ENCODE assay signal across 1 cellular context in genomic region chrX:46325312-46325877, GRCh38.
TF ChIP-seq lines count a peak whose summit lies in the region.

No MANE protein-coding gene starts in this region.

TF ChIP-seq in H1, 55 proteins besides CTCF, POLR2A, EP300 and RAD21:
- TF ChIP-seq CHD7 (IDR thresholded peaks at IDR 0.05; ENCODE audit: insufficient replicate concordance, low read length): no peak
- TF ChIP-seq POLR2AphosphoS5 (IDR thresholded peaks at IDR 0.05; ENCODE audit: low read depth, low read length): no peak
- no peak for TF ChIP-seq CHD1 (IDR thresholded peaks at IDR 0.05; ENCODE audit: low read depth, low read length)
- no peak for TF ChIP-seq PHF8 (conservative IDR thresholded peaks at IDR 0.05; ENCODE audit: low read depth, low read length)
- TF ChIP-seq SRF (IDR thresholded peaks at IDR 0.05; ENCODE audit: low read depth, low read length): no peak
- no peak for TF ChIP-seq CHD2 (IDR thresholded peaks at IDR 0.05; ENCODE audit: low read length)
- no peak for TF ChIP-seq TEAD4 (IDR thresholded peaks at IDR 0.05; ENCODE audit: low read depth, low read length)
- TF ChIP-seq SP1 (IDR thresholded peaks at IDR 0.05; ENCODE audit: low read depth, low read length): no peak
- TF ChIP-seq BCL11A (IDR thresholded peaks at IDR 0.05; ENCODE audit: low read depth in 2 of 2, low read length in 2 of 2): no peak
- TF ChIP-seq SP2 (IDR thresholded peaks at IDR 0.05; ENCODE audit: low read length): no peak
- no peak for TF ChIP-seq CTBP2 (IDR thresholded peaks at IDR 0.05; ENCODE audit: borderline replicate concordance, insufficient read depth, insufficient read length, low read length)
- no peak for TF ChIP-seq SIRT6 (IDR thresholded peaks at IDR 0.05; ENCODE audit: low read length)
- TF ChIP-seq RXRA (IDR thresholded peaks at IDR 0.05; ENCODE audit: insufficient read depth, low read depth, low read length): no peak
- TF ChIP-seq RNF2 (IDR thresholded peaks at IDR 0.05; ENCODE audit: borderline replicate concordance, low read depth, low read length, missing control alignments, poor library complexity, severe bottlenecking): no peak
- TF ChIP-seq CREB1 (IDR thresholded peaks at IDR 0.05): no peak
- no peak for TF ChIP-seq JUND (IDR thresholded peaks at IDR 0.05; ENCODE audit: low read length)
- TF ChIP-seq RFX5 (IDR thresholded peaks at IDR 0.05; ENCODE audit: borderline replicate concordance, low read depth, low read length): no peak
- no peak for TF ChIP-seq SIN3A (conservative IDR thresholded peaks at IDR 0.05 in 1 of 2, IDR thresholded peaks at IDR 0.05 in 1 of 2; ENCODE audit: low read depth in 1 of 2, low read length in 2 of 2)
- TF ChIP-seq CEBPB (IDR thresholded peaks at IDR 0.05; ENCODE audit: low read depth, low read length): no peak
- TF ChIP-seq SAP30 (IDR thresholded peaks at IDR 0.05; ENCODE audit: insufficient read depth, insufficient replicate concordance, low read length): no peak
